25 cellular contexts compared by ENCODE assay signal in the genomic region with DNA sequence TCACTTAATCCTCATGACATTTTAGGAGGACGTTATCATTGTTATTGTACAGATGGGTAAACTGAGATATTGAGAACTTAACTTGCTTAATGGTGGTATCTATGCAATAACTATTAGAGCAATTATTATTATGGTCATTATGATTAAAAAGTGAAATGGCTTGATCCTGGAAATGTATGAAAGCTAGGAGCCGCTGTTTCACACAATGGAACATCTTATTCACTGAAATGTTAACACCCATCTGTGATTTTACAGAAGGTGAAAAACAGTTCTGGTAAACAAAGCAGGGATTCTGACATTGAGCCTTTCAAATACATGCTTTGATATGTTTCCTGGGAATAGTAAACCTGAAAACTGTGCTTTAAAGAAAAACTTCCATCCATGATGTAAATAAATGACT.
"Had no signal": no experiment of that assay in that cellular context is flagged by ENCODE, and none has a peak within 500 bp of the region (broad histone marks: within the 10 kb centered on the region; RNA-seq: fewer than 3 reads in every experiment).

No MANE protein-coding gene starts in this region.

- FAIRE-seq: TTC549 had no signal

- H3K27me3 Mint-ChIP-seq: activated B cell treated with CpG ODN at 0.5 μM for 24 hours; activated CD4-positive, alpha-beta memory T cell treated with anti-CD3 and anti-CD28 coated beads for 36 hours; activated CD4-positive, alpha-beta T cell treated with anti-CD3 and anti-CD28 coated beads, Interleukin-2, amount 10 ng/mL, durations not matched to agents 24 days and 14 days; activated naive CD8-positive, alpha-beta T cell; activated T-helper 17 cell treated with anti-CD3 and anti-CD28 coated beads, Interleukin-2, amount 50 U/mL, for 72 hours; T-helper 17 cell had no signal

- ATAC-seq: activated T-helper 17 cell treated with anti-CD3 and anti-CD28 coated beads, Interleukin-2, amount 50 U/mL, for 72 hours; T-helper 17 cell had no signal

- H3K27ac Mint-ChIP-seq: activated B cell treated with CpG ODN at 0.5 μM for 24 hours; activated CD4-positive, alpha-beta memory T cell treated with anti-CD3 and anti-CD28 coated beads for 36 hours; activated CD4-positive, alpha-beta T cell treated with anti-CD3 and anti-CD28 coated beads, Interleukin-2, amount 10 ng/mL, durations not matched to agents 24 days and 14 days; activated naive CD4-positive, alpha-beta T cell treated with anti-CD3 and anti-CD28 coated beads for 36 hours; activated naive CD8-positive, alpha-beta T cell; activated T-helper 17 cell treated with anti-CD3 and anti-CD28 coated beads, Interleukin-2, amount 50 U/mL, for 72 hours had no signal

- H3K4me3 Mint-ChIP-seq: activated B cell treated with CpG ODN at 0.5 μM for 24 hours; activated CD4-positive, alpha-beta memory T cell treated with anti-CD3 and anti-CD28 coated beads for 36 hours; activated CD4-positive, alpha-beta T cell treated with anti-CD3 and anti-CD28 coated beads, Interleukin-2, amount 10 ng/mL, durations not matched to agents 24 days and 14 days; activated naive CD4-positive, alpha-beta T cell treated with anti-CD3 and anti-CD28 coated beads for 36 hours; activated naive CD8-positive, alpha-beta T cell; activated T-helper 17 cell treated with anti-CD3 and anti-CD28 coated beads, Interleukin-2, amount 50 U/mL, for 72 hours; T-helper 17 cell had no signal

- DNase-seq: activated B cell treated with CpG ODN at 0.5 μM for 24 hours; activated CD4-positive, alpha-beta memory T cell treated with anti-CD3 and anti-CD28 coated beads for 36 hours; activated CD4-positive, alpha-beta T cell treated with anti-CD3 and anti-CD28 coated beads for 1 hour; activated gamma-delta T cell; activated naive CD4-positive, alpha-beta T cell treated with anti-CD3 and anti-CD28 coated beads for 36 hours; activated T-cell treated with anti-CD3 and anti-CD28 coated beads for 4 hours; activated T-cell treated with anti-CD3 and anti-CD28 coated beads, Interleukin-2, amount 50 U/mL, for 48 hours; cerebellar nuclear complex; Karpas-422; MM.1S; NCI-H1105; NCI-H1436; NCI-H1694 treated with DMSO at 0.1 percent for 48 hours; NCI-H2081; NCI-H2227 treated with DMSO at 0.1 percent for 48 hours; NCI-H446 treated with DMSO at 0.1 percent for 48 hours; NCI-H524 treated with DMSO at 0.1 percent for 48 hours; NCI-H82; SIG-M5; T-helper 17 cell; T1000 had no signal

- H3K9me3 Mint-ChIP-seq: activated B cell treated with CpG ODN at 0.5 μM for 24 hours; activated CD4-positive, alpha-beta memory T cell treated with anti-CD3 and anti-CD28 coated beads for 36 hours; activated CD4-positive, alpha-beta T cell treated with anti-CD3 and anti-CD28 coated beads, Interleukin-2, amount 10 ng/mL, durations not matched to agents 24 days and 14 days; activated naive CD4-positive, alpha-beta T cell treated with anti-CD3 and anti-CD28 coated beads for 36 hours; activated T-helper 17 cell treated with anti-CD3 and anti-CD28 coated beads, Interleukin-2, amount 50 U/mL, for 72 hours had no signal
